In the genomic region with DNA sequence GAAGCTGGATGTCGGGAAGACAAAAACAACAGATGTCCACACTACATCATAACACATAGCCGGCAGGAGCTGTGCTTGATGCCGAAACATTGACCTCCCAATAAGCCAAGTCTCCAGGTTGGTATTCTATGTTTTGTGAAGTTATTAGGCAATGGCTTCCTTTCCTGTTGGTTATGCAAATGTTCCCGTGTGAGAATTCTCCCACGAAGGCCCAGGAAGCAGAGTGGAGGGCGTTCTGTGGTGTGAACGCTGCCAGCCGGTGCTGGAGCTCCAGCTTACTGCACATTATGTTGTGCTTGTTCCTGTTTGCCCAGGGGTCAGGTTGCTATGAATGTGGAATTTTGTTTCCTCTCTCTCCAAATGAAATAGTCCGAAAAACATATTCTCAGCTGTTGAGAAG, we compare ENCODE assay signal across 29 cellular contexts.
DNase-seq lines count a peak whose midpoint lies in the region; ATAC-seq, FAIRE-seq and TF ChIP-seq lines count a peak whose summit lies in the region.
"Had no signal": no experiment of that assay in that cellular context is flagged by ENCODE, and none has a peak within 500 bp of the region (broad histone marks: within the 10 kb centered on the region; RNA-seq: fewer than 3 reads in every experiment).

No MANE protein-coding gene starts in this region.

- no peaks in the 10 kb centered on the region for H3K36me3 ChIP-seq in GM23338 (ENCODE audit: insufficient read depth)
- H3K36me3 ChIP-seq: BLaER1, suprapubic skin had no signal

- H4K20me1 ChIP-seq in GM23338 (replicated peaks; ENCODE audit: insufficient read depth): no peaks in the 10 kb centered on the region
- H4K20me1 ChIP-seq: BLaER1 had no signal

- peak overlapping the region; percentile 49; the same call in 1 of the 2 replicates for H2AFZ ChIP-seq in GM23338

- no peak overlapping the region for H3K27ac Mint-ChIP-seq in GM23338
- H3K27ac Mint-ChIP-seq: activated CD8-positive, alpha-beta memory T cell treated with anti-CD3 and anti-CD28 coated beads, Interleukin-2, amount 10 ng/mL, durations not matched to agents 7 days and 5 days; memory B cell; stimulated activated naive B cell treated with anti-CD40 and anti-IgM and Interleukin-4, amounts not matched to agents 10 μg/mL and 1 μg/mL and 100 μg/mL, for 72 hours; T-helper 17 cell had no signal

- H3K79me2 ChIP-seq in GM23338 (replicated peaks; ENCODE audit: insufficient read depth): no peaks in the 10 kb centered on the region

- no peak for FAIRE-seq in frontal cortex (lab: Jason Lieb, UNC)
- FAIRE-seq: GM12891, islet of Langerhans had no signal

- peaks cover 8% of the 10 kb centered on the region; the same call in 1 of the 3 replicates for H3K36me3 Mint-ChIP-seq in GM23338 (ENCODE audit: low read depth)
- H3K36me3 Mint-ChIP-seq: activated CD8-positive, alpha-beta memory T cell treated with anti-CD3 and anti-CD28 coated beads, Interleukin-2, amount 10 ng/mL, durations not matched to agents 7 days and 5 days; memory B cell; stimulated activated naive B cell treated with anti-CD40 and anti-IgM and Interleukin-4, amounts not matched to agents 10 μg/mL and 1 μg/mL and 100 μg/mL, for 72 hours had no signal

- H3K9me3 Mint-ChIP-seq in GM23338: peaks cover 16% of the 10 kb centered on the region
- H3K9me3 Mint-ChIP-seq: activated T-cell treated with anti-CD3 and anti-CD28 coated beads, Interleukin-2, amount 50 U/mL, for 4 hours had no signal

- ATAC-seq in GM23338: no peak
- ATAC-seq: activated CD4-positive, CD25-positive, alpha-beta regulatory T cell treated with anti-CD3 and anti-CD28 coated beads, Interleukin-2, amount 50 U/mL, for 24 hours; activated CD8-positive, alpha-beta memory T cell treated with anti-CD3 and anti-CD28 coated beads, Interleukin-2, amount 10 ng/mL, durations not matched to agents 7 days and 5 days; activated T-cell treated with anti-CD3 and anti-CD28 coated beads, Interleukin-2, amount 50 U/mL, for 4 hours; left lobe of liver; stimulated activated naive B cell treated with anti-CD40 and anti-IgM and Interleukin-4, amounts not matched to agents 10 μg/mL and 1 μg/mL and 100 μg/mL, for 72 hours; T-helper 17 cell had no signal

- no peaks in the 10 kb centered on the region for H3F3A ChIP-seq in GM23338 (replicated peaks; ENCODE audit: low read depth)

- H3K4me1 ChIP-seq in GM23338 (ENCODE audit: insufficient read depth): peaks cover 12% of the 10 kb centered on the region; the same call in 1 of the 2 replicates
- H3K4me1 ChIP-seq: BLaER1, suprapubic skin had no signal

- no peak for TF ChIP-seq CTCF in GM23338 (conservative IDR thresholded peaks at IDR 0.05; ENCODE audit: low read depth in 2 of 2)

- no peak overlapping the region for H3K27ac ChIP-seq in GM23338 (ENCODE audit: low read depth)
- H3K27ac ChIP-seq: BLaER1, dorsolateral prefrontal cortex, SK-N-MC, suprapubic skin had no signal

- H3K4me3 ChIP-seq in GM23338: no peak overlapping the region
- H3K4me3 ChIP-seq: BLaER1, dorsolateral prefrontal cortex, SK-N-MC, suprapubic skin had no signal

- H3K9me2 ChIP-seq in GM23338 (ENCODE audit: insufficient read depth): no peaks in the 10 kb centered on the region

- 0 out of 2 replicates have a peak overlapping the region, but pooled peaks have one; percentile 51 for H3K4me2 ChIP-seq in GM23338
- H3K4me2 ChIP-seq: BLaER1 had no signal

- peaks cover 12% of the 10 kb centered on the region for H3K4me1 Mint-ChIP-seq in GM23338
- H3K4me1 Mint-ChIP-seq: memory B cell, T-helper 17 cell had no signal

- H3K27me3 ChIP-seq in GM23338 (ENCODE audit: insufficient read depth): no peaks in the 10 kb centered on the region
- H3K27me3 ChIP-seq: BLaER1, suprapubic skin had no signal

- DNase-seq in GM23338 (ENCODE audit: low spot score) (no peak), RPMI7951 (ENCODE audit: low read depth) (peak; percentile 42), dermis blood vessel endothelial cell (peak; percentile 42), myocyte (ENCODE audit: low read depth) (peak; percentile 34), NCI-H2081 (lab: John Stamatoyannopoulos, UW) (no peak), frontal cortex (ENCODE audit: low spot score in 2 of 2) (no peak), KG1 (lab: John Stamatoyannopoulos, UW) (no peak)
- DNase-seq in stimulated activated CD4-positive, alpha-beta T cell treated with anti-CD3 and anti-CD28 coated beads, Interleukin-15, amount 100 ng/mL, for 24 hours: no peak
- DNase-seq: activated CD4-positive, alpha-beta T cell treated with anti-CD3 and anti-CD28 coated beads, Interleukin-2, amount 50 U/mL, for 4 hours; activated CD8-positive, alpha-beta memory T cell treated with anti-CD3 and anti-CD28 coated beads, Interleukin-2, amount 10 ng/mL, durations not matched to agents 7 days and 5 days; activated gamma-delta T cell; activated T-cell treated with anti-CD3 and anti-CD28 coated beads, Interleukin-2, amount 50 U/mL, for 4 hours; central memory CD4-positive, alpha-beta T cell; dorsolateral prefrontal cortex; Kasumi-1; NCI-H146; NCI-H2107; NCI-H446 treated with DMSO at 0.1 percent for 48 hours; nucleus accumbens; stimulated activated naive B cell treated with anti-CD40 and anti-IgM and Interleukin-4, amounts not matched to agents 10 μg/mL and 1 μg/mL and 100 μg/mL, for 72 hours; T-helper 17 cell had no signal

- peaks cover 4% of the 10 kb centered on the region for H3K27me3 Mint-ChIP-seq in GM23338 (ENCODE audit: insufficient read depth, low read depth, poor library complexity)

- H3K4me3 Mint-ChIP-seq in GM23338: no peak overlapping the region
- H3K4me3 Mint-ChIP-seq: activated CD8-positive, alpha-beta memory T cell treated with anti-CD3 and anti-CD28 coated beads, Interleukin-2, amount 10 ng/mL, durations not matched to agents 7 days and 5 days; activated T-cell treated with anti-CD3 and anti-CD28 coated beads, Interleukin-2, amount 50 U/mL, for 4 hours; memory B cell; stimulated activated naive B cell treated with anti-CD40 and anti-IgM and Interleukin-4, amounts not matched to agents 10 μg/mL and 1 μg/mL and 100 μg/mL, for 72 hours; T-helper 17 cell had no signal

TF ChIP-seq in GM23338, 12 proteins besides CTCF, POLR2A, EP300 and RAD21 (continues in another document):
- TF ChIP-seq, protein P1, sequence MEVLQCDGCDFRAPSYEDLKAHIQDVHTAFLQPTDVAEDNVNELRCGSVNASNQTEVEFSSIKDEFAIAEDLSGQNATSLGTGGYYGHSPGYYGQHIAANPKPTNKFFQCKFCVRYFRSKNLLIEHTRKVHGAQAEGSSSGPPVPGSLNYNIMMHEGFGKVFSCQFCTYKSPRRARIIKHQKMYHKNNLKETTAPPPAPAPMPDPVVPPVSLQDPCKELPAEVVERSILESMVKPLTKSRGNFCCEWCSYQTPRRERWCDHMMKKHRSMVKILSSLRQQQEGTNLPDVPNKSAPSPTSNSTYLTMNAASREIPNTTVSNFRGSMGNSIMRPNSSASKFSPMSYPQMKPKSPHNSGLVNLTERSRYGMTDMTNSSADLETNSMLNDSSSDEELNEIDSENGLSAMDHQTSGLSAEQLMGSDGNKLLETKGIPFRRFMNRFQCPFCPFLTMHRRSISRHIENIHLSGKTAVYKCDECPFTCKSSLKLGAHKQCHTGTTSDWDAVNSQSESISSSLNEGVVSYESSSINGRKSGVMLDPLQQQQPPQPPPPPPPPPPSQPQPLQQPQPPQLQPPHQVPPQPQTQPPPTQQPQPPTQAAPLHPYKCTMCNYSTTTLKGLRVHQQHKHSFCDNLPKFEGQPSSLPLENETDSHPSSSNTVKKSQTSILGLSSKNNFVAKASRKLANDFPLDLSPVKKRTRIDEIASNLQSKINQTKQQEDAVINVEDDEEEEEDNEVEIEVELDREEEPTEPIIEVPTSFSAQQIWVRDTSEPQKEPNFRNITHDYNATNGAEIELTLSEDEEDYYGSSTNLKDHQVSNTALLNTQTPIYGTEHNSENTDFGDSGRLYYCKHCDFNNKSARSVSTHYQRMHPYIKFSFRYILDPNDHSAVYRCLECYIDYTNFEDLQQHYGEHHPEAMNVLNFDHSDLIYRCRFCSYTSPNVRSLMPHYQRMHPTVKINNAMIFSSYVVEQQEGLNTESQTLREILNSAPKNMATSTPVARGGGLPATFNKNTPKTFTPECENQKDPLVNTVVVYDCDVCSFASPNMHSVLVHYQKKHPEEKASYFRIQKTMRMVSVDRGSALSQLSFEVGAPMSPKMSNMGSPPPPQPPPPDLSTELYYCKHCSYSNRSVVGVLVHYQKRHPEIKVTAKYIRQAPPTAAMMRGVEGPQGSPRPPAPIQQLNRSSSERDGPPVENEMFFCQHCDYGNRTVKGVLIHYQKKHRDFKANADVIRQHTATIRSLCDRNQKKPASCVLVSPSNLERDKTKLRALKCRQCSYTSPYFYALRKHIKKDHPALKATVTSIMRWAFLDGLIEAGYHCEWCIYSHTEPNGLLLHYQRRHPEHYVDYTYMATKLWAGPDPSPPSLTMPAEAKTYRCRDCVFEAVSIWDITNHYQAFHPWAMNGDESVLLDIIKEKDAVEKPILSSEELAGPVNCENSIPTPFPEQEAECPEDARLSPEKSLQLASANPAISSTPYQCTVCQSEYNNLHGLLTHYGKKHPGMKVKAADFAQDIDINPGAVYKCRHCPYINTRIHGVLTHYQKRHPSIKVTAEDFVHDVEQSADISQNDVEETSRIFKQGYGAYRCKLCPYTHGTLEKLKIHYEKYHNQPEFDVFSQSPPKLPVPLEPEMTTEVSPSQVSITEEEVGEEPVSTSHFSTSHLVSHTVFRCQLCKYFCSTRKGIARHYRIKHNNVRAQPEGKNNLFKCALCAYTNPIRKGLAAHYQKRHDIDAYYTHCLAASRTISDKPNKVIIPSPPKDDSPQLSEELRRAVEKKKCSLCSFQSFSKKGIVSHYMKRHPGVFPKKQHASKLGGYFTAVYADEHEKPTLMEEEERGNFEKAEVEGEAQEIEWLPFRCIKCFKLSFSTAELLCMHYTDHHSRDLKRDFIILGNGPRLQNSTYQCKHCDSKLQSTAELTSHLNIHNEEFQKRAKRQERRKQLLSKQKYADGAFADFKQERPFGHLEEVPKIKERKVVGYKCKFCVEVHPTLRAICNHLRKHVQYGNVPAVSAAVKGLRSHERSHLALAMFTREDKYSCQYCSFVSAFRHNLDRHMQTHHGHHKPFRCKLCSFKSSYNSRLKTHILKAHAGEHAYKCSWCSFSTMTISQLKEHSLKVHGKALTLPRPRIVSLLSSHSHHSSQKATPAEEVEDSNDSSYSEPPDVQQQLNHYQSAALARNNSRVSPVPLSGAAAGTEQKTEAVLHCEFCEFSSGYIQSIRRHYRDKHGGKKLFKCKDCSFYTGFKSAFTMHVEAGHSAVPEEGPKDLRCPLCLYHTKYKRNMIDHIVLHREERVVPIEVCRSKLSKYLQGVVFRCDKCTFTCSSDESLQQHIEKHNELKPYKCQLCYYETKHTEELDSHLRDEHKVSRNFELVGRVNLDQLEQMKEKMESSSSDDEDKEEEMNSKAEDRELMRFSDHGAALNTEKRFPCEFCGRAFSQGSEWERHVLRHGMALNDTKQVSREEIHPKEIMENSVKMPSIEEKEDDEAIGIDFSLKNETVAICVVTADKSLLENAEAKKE (CRISPR knock-in tag; IDR thresholded peaks at IDR 0.05): no peak
- TF ChIP-seq EZH2phosphoT487 (IDR thresholded peaks at IDR 0.05; ENCODE audit: unreplicated experiment): no peak
- no peak for TF ChIP-seq ZNF331 (CRISPR knock-in tag; IDR thresholded peaks at IDR 0.05; ENCODE audit: low read depth)
- no peak for TF ChIP-seq ZNF114 (CRISPR knock-in tag; IDR thresholded peaks at IDR 0.05)

Comparison
In these comparisons a context has a peak if more than half of its experiments do, and no peak if none do; other contexts are left out.
1. DNase-seq: peak in RPMI7951 (single experiment), dermis blood vessel endothelial cell (single experiment) and myocyte (single experiment); none in GM23338 (single experiment), NCI-H2081 (0 of 2), frontal cortex (0 of 2), KG1 (single experiment) and stimulated activated CD4-positive, alpha-beta T cell treated with anti-CD3 and anti-CD28 coated beads, Interleukin-15, amount 100 ng/mL, for 24 hours (single experiment).